Comparison of ENCODE assay signal across 24 cellular contexts in genomic region chr3:49495016-49495415, GRCh38. TPM values are rescaled to one million over a fixed set of nuclear protein-coding genes. Genes with fewer than 3 reads are reported as not detected.
DNase-seq lines count a peak whose midpoint lies in the region; ATAC-seq and TF ChIP-seq lines count a peak whose summit lies in the region.
"Had no signal": no experiment of that assay in that cellular context is flagged by ENCODE, and none has a peak within 500 bp of the region (broad histone marks: within the 10 kb centered on the region; RNA-seq: fewer than 3 reads in every experiment).

No MANE protein-coding gene starts in this region.

- H3K4me1 ChIP-seq in BLaER1 (peaks cover 31% of the 10 kb centered on the region), gastroesophageal sphincter (peaks cover 2 to 55% (median 7%) of the 10 kb centered on the region in 3 donors), MM.1S (ENCODE audit: low read length) (no peaks in the 10 kb centered on the region), BE2C (no peaks in the 10 kb centered on the region)

- peaks cover 33% of the 10 kb centered on the region for H3K36me3 ChIP-seq in BLaER1
- H3K36me3 ChIP-seq in gastroesophageal sphincter, result peaks cover 0 to 2% of the 10 kb centered on the region in 2 donors
- H3K36me3 ChIP-seq in MM.1S (replicated peaks; ENCODE audit: insufficient read depth, low read length), result no peaks in the 10 kb centered on the region; the same call in 1 of the 2 replicates
- no peaks in the 10 kb centered on the region for H3K36me3 ChIP-seq in BE2C
- H3K36me3 ChIP-seq: WERI-Rb-1 had no signal

- no peak for TF ChIP-seq CTCF in NB4 (IDR thresholded peaks at IDR 0.05; ENCODE audit: low read depth, low read length)
- TF ChIP-seq CTCF in gastroesophageal sphincter (IDR thresholded peaks at IDR 0.05), result no peak
- no peak for TF ChIP-seq CTCF in MM.1S (IDR thresholded peaks at IDR 0.05; ENCODE audit: low read length)
- no peak for TF ChIP-seq CTCF in BE2C (IDR thresholded peaks at IDR 0.05; ENCODE audit: low read depth, low read length)

- H3K27me3 Mint-ChIP-seq in stimulated activated memory B cell treated with anti-CD40 and anti-IgM and Interleukin-4, amounts not matched to agents 10 μg/mL and 1 μg/mL and 100 μg/mL, for 72 hours, result no peaks in the 10 kb centered on the region
- H3K27me3 Mint-ChIP-seq: activated CD4-positive, alpha-beta memory T cell treated with anti-CD3 and anti-CD28 coated beads, Interleukin-2, amount 10 ng/mL, durations not matched to agents 7 days and 5 days had no signal

- peak overlapping the region; percentile 13; the same call in 1 of the 2 replicates for H3K4me2 ChIP-seq in BLaER1
- no peak overlapping the region for H3K4me2 ChIP-seq in MM.1S (ENCODE audit: low read depth, low read length)
- H3K4me2 ChIP-seq: A549 had no signal

- no peaks in the 10 kb centered on the region for H3K9me3 Mint-ChIP-seq in stimulated activated memory B cell treated with anti-CD40 and anti-IgM and Interleukin-4, amounts not matched to agents 10 μg/mL and 1 μg/mL and 100 μg/mL, for 72 hours
- H3K9me3 Mint-ChIP-seq: activated CD4-positive, alpha-beta memory T cell treated with anti-CD3 and anti-CD28 coated beads, Interleukin-2, amount 10 ng/mL, durations not matched to agents 7 days and 5 days; neural crest cell; T-helper 2 cell treated with Interferon-gamma antibody and Interleukin-4, amounts not matched to agents 5 μg/mL and 100 μg/mL, for 36 hours had no signal

- H3K27ac ChIP-seq in BLaER1, result no peak overlapping the region
- peak overlapping the region in 3 of 4 donors; percentile 8 to 60 (median 30) for H3K27ac ChIP-seq in gastroesophageal sphincter
- no peak overlapping the region for H3K27ac ChIP-seq in MM.1S (ENCODE audit: low read length)
- H3K27ac ChIP-seq: A549, cardiac muscle cell, heart left ventricle, WERI-Rb-1 had no signal

- H2AFZ ChIP-seq in MM.1S (ENCODE audit: low read length), result no peak overlapping the region

- H3K9ac ChIP-seq in BLaER1 (no peak overlapping the region), MM.1S (ENCODE audit: low read length) (no peak overlapping the region)

- H3K27me3 ChIP-seq in BLaER1 (no peaks in the 10 kb centered on the region), gastroesophageal sphincter (no peaks in the 10 kb centered on the region), MM.1S (replicated peaks; ENCODE audit: insufficient read depth, low read length) (no peaks in the 10 kb centered on the region), BE2C (no peaks in the 10 kb centered on the region)
- H3K27me3 ChIP-seq: cardiac muscle cell, heart left ventricle, testis had no signal

- H3K4me1 Mint-ChIP-seq in stimulated activated memory B cell treated with anti-CD40 and anti-IgM and Interleukin-4, amounts not matched to agents 10 μg/mL and 1 μg/mL and 100 μg/mL, for 72 hours, result peaks cover 20% of the 10 kb centered on the region
- H3K4me1 Mint-ChIP-seq: neural crest cell had no signal

- no peak for TF ChIP-seq EP300 in gastroesophageal sphincter (IDR thresholded peaks at IDR 0.05)

- no peak overlapping the region for H3K27ac Mint-ChIP-seq in stimulated activated memory B cell treated with anti-CD40 and anti-IgM and Interleukin-4, amounts not matched to agents 10 μg/mL and 1 μg/mL and 100 μg/mL, for 72 hours
- H3K27ac Mint-ChIP-seq: activated CD4-positive, alpha-beta memory T cell treated with anti-CD3 and anti-CD28 coated beads, Interleukin-2, amount 10 ng/mL, durations not matched to agents 7 days and 5 days; T-helper 2 cell treated with Interferon-gamma antibody and Interleukin-4, amounts not matched to agents 5 μg/mL and 100 μg/mL, for 36 hours had no signal

- no peaks in the 10 kb centered on the region for H3K9me2 ChIP-seq in MM.1S (replicated peaks; ENCODE audit: insufficient read depth, low read length)

- peaks cover 11% of the 10 kb centered on the region for H3K36me3 Mint-ChIP-seq in stimulated activated memory B cell treated with anti-CD40 and anti-IgM and Interleukin-4, amounts not matched to agents 10 μg/mL and 1 μg/mL and 100 μg/mL, for 72 hours

- H3K4me3 ChIP-seq in BLaER1 (no peak overlapping the region), NB4 (ENCODE audit: low read depth, low read length) (no peak overlapping the region), gastroesophageal sphincter (no peak overlapping the region), MM.1S (ENCODE audit: low read length) (no peak overlapping the region), BE2C (ENCODE audit: low read depth, low read length) (no peak overlapping the region)
- H3K4me3 ChIP-seq: A549, cardiac muscle cell, heart left ventricle, testis had no signal

- no peak overlapping the region for H3K4me3 Mint-ChIP-seq in stimulated activated memory B cell treated with anti-CD40 and anti-IgM and Interleukin-4, amounts not matched to agents 10 μg/mL and 1 μg/mL and 100 μg/mL, for 72 hours
- H3K4me3 Mint-ChIP-seq: activated CD4-positive, alpha-beta memory T cell treated with anti-CD3 and anti-CD28 coated beads, Interleukin-2, amount 10 ng/mL, durations not matched to agents 7 days and 5 days; neural crest cell; T-helper 2 cell treated with Interferon-gamma antibody and Interleukin-4, amounts not matched to agents 5 μg/mL and 100 μg/mL, for 36 hours had no signal

- DNase-seq in NB4 (ENCODE audit: low read depth), result peak; percentile 21
- DNase-seq in MM.1S, result no peak
- no peak for DNase-seq in stimulated activated naive CD8-positive, alpha-beta T cell treated with anti-CD3 and anti-CD28 coated beads, Interleukin-15, Interleukin-2, amounts not matched to agents 100 U/mL and 50 U/mL, for 24 hours
- no peak for DNase-seq in BE2C
- DNase-seq in GM19238 (ENCODE audit: insufficient read length, low spot score), result no peak
- DNase-seq: activated CD4-positive, alpha-beta memory T cell treated with anti-CD3 and anti-CD28 coated beads, Interleukin-2, amount 10 ng/mL, durations not matched to agents 7 days and 5 days; activated naive CD4-positive, alpha-beta T cell; GOT3; heart left ventricle; NCI-H1417 treated with DMSO at 0.1 percent for 48 hours; NCI-H2107; NCI-H510A; RPMI8226; testis; WERI-Rb-1 had no signal

- TF ChIP-seq POLR2A in NB4 (IDR thresholded peaks at IDR 0.05; ENCODE audit: extremely low read depth, insufficient read length) (no peak), gastroesophageal sphincter (IDR thresholded peaks at IDR 0.05) (no peak)

- H3F3A ChIP-seq in MM.1S (ENCODE audit: insufficient read depth, low read length), result no peaks in the 10 kb centered on the region

- peaks cover 8% of the 10 kb centered on the region for H4K20me1 ChIP-seq in BLaER1
- H4K20me1 ChIP-seq in MM.1S (ENCODE audit: insufficient read depth, low read length), result no peaks in the 10 kb centered on the region

- ATAC-seq in gastroesophageal sphincter, result no peak
- peak; percentile 50 for ATAC-seq in stimulated activated memory B cell treated with anti-CD40 and anti-IgM and Interleukin-4, amounts not matched to agents 10 μg/mL and 1 μg/mL and 100 μg/mL, for 72 hours
- ATAC-seq in stimulated activated naive CD8-positive, alpha-beta T cell treated with anti-CD3 and anti-CD28 coated beads, Interleukin-15, Interleukin-2, amounts not matched to agents 100 U/mL and 50 U/mL, for 24 hours, result no peak
- ATAC-seq: A549, left lobe of liver, SK-N-SH treated with all-trans-retinoic acid at 6 μM for 48 hours had no signal

- H3K9me3 ChIP-seq in BLaER1 (no peaks in the 10 kb centered on the region), gastroesophageal sphincter (no peaks in the 10 kb centered on the region), MM.1S (replicated peaks; ENCODE audit: insufficient read depth, low read length) (no peaks in the 10 kb centered on the region), BE2C (no peaks in the 10 kb centered on the region)
- H3K9me3 ChIP-seq: A549, heart left ventricle, testis had no signal

- peaks cover 21% of the 10 kb centered on the region for H3K79me2 ChIP-seq in MM.1S (ENCODE audit: low read length)

RNA-seq across cellular contexts. Expression of gene DAG1, which starts 24.9 kb away (rescaled TPM):
- 100 to 1,000 TPM in 3 of 4 donors, 10 to 100 TPM in 1; 74.2 to 195 (median 123) TPM for total RNA-seq in gastroesophageal sphincter
- polyA plus RNA-seq in BE2C (2012; ENCODE audit: insufficient read depth, insufficient read length, low read depth), result 31.4 TPM

RNA-seq across cellular contexts. Expression of gene BSN, which starts 59.3 kb away (rescaled TPM):
- under 1 TPM; 0.37 to 0.81 (median 0.73) TPM for total RNA-seq in gastroesophageal sphincter
- polyA plus RNA-seq in BE2C (2012; ENCODE audit: insufficient read depth, insufficient read length, low read depth), result 8.4 TPM

Comparison
In these comparisons a context has a peak if more than half of its experiments do, and no peak if none do; other contexts are left out.
1. H3K27ac ChIP-seq: peak in gastroesophageal sphincter (3 of 4); none in BLaER1 (single experiment) and MM.1S (single experiment).